In genomic region chr6:91453479-91453878, GRCh38 we compare ENCODE assay signal across 26 cellular contexts.
"Had no signal": no experiment of that assay in that cellular context is flagged by ENCODE, and none has a peak within 500 bp of the region (broad histone marks: within the 10 kb centered on the region; RNA-seq: fewer than 3 reads in every experiment).

No MANE protein-coding gene starts in this region.

- DNase-seq: Kasumi-1, MV-4-11, NCI-H1048, NCI-H1105, NCI-H1417, NCI-H146, NCI-H1694 treated with DMSO at 0.1 percent for 48 hours, NCI-H1930, NCI-H2081, NCI-H2107, NCI-H226, NCI-H446, NCI-H510A, NCI-H524 treated with DMSO at 0.1 percent for 48 hours, NCI-H69, NCI-H774, Right ventricle myocardium superior, RPMI8226, SIG-M5 had no signal

- H3K27me3 Mint-ChIP-seq: IgD-negative memory B cell had no signal

- H3K27ac ChIP-seq: KMS-11, SJSA1, SK-N-MC had no signal

- H3K27me3 ChIP-seq: SJSA1 had no signal

- H3K4me1 Mint-ChIP-seq: IgD-negative memory B cell had no signal

- FAIRE-seq: HepG2, K562, RCC 7860 had no signal

- H3K9me3 ChIP-seq: SJSA1 had no signal

- ATAC-seq: HepG2, K562 had no signal

- H3K4me3 ChIP-seq: K562, SJSA1, SK-N-MC had no signal

- H3K27ac Mint-ChIP-seq: IgD-negative memory B cell had no signal

- H3K4me2 ChIP-seq: KMS-11 had no signal

- H3K4me3 Mint-ChIP-seq: IgD-negative memory B cell had no signal

- H3K36me3 Mint-ChIP-seq: IgD-negative memory B cell had no signal

- H3K9ac ChIP-seq: KMS-11 had no signal

- H3K36me3 ChIP-seq: SJSA1 had no signal

- H3K9me3 Mint-ChIP-seq: IgD-negative memory B cell had no signal
